In genomic region chr14:100019156-100019882, GRCh38 we compare ENCODE assay signal across 12 cellular contexts. TPM values are rescaled to one million over a fixed set of nuclear protein-coding genes. Genes with fewer than 3 reads are reported as not detected.
DNase-seq lines count a peak whose midpoint lies in the region; ATAC-seq and TF ChIP-seq lines count a peak whose summit lies in the region.
"Had no signal": no experiment of that assay in that cellular context is flagged by ENCODE, and none has a peak within 500 bp of the region (broad histone marks: within the 10 kb centered on the region; RNA-seq: fewer than 3 reads in every experiment).

No MANE protein-coding gene starts in this region.

- POLR2A ChIA-PET in activated CD4-positive, alpha-beta memory T cell treated with anti-CD3 and anti-CD28 coated beads, Interleukin-2, amount 10 ng/mL, durations not matched to agents 7 days and 5 days (lab: Charles Lee), result no interaction called here

- no peaks in the 10 kb centered on the region for H3K4me1 Mint-ChIP-seq in activated CD4-positive, alpha-beta memory T cell treated with anti-CD3 and anti-CD28 coated beads, Interleukin-2, amount 10 ng/mL, durations not matched to agents 7 days and 5 days

- no peak overlapping the region for H3K4me3 Mint-ChIP-seq in activated CD4-positive, alpha-beta memory T cell treated with anti-CD3 and anti-CD28 coated beads, Interleukin-2, amount 10 ng/mL, durations not matched to agents 7 days and 5 days

- H3K36me3 Mint-ChIP-seq in activated CD4-positive, alpha-beta memory T cell treated with anti-CD3 and anti-CD28 coated beads, Interleukin-2, amount 10 ng/mL, durations not matched to agents 7 days and 5 days (ENCODE audit: low read depth), result no peaks in the 10 kb centered on the region

- H3K9me3 Mint-ChIP-seq in activated CD4-positive, alpha-beta memory T cell treated with anti-CD3 and anti-CD28 coated beads, Interleukin-2, amount 10 ng/mL, durations not matched to agents 7 days and 5 days, result no peaks in the 10 kb centered on the region

- CTCF ChIA-PET in activated CD4-positive, alpha-beta memory T cell treated with anti-CD3 and anti-CD28 coated beads, Interleukin-2, amount 10 ng/mL, durations not matched to agents 7 days and 5 days (lab: Charles Lee), result no interaction called here

- no peak for TF ChIP-seq CTCF in NB4 (IDR thresholded peaks at IDR 0.05; ENCODE audit: low read depth, low read length)

- H3K27ac Mint-ChIP-seq in activated CD4-positive, alpha-beta memory T cell treated with anti-CD3 and anti-CD28 coated beads, Interleukin-2, amount 10 ng/mL, durations not matched to agents 7 days and 5 days, result no peak overlapping the region

- no peak for ATAC-seq in GM19452 (IDR thresholded peaks at IDR 0.05; ENCODE audit: unreplicated experiment)
- no peak for ATAC-seq in HG02571 (IDR thresholded peaks at IDR 0.05; ENCODE audit: unreplicated experiment)

- no peak overlapping the region for H3K27ac ChIP-seq in caudate nucleus (ENCODE audit: low read depth, low read length)

- H3K27me3 Mint-ChIP-seq in activated CD4-positive, alpha-beta memory T cell treated with anti-CD3 and anti-CD28 coated beads, Interleukin-2, amount 10 ng/mL, durations not matched to agents 7 days and 5 days, result no peaks in the 10 kb centered on the region

- DNase-seq in NB4 (ENCODE audit: low read depth) (peak; percentile 5), caudate nucleus (lab: John Stamatoyannopoulos, UW) (peak in 39 of 61 donors; percentile 16 to 86 (median 47)), kidney glomerular epithelial cell (lab: John Stamatoyannopoulos, UW) (peak; percentile 4), retina (peak; percentile 84), DMS79 (lab: John Stamatoyannopoulos, UW) (no peak)
- DNase-seq in activated CD4-positive, alpha-beta memory T cell treated with anti-CD3 and anti-CD28 coated beads, Interleukin-2, amount 10 ng/mL, durations not matched to agents 7 days and 5 days, result no peak
- DNase-seq: COR-L47; Karpas-422; stimulated activated CD4-positive, alpha-beta T cell treated with anti-CD3 and anti-CD28 coated beads, Interleukin-15, amount 100 ng/mL, for 24 hours; stimulated activated naive CD4-positive, alpha-beta T cell had no signal

- no peak for TF ChIP-seq POLR2A in NB4 (IDR thresholded peaks at IDR 0.05; ENCODE audit: extremely low read depth, insufficient read length)

- no peak overlapping the region for H3K4me3 ChIP-seq in NB4 (ENCODE audit: low read depth, low read length)

RNA-seq across cellular contexts. Expression of gene EVL, which starts 45.9 kb away (rescaled TPM):
- total RNA-seq in activated CD4-positive, alpha-beta memory T cell treated with anti-CD3 and anti-CD28 coated beads, Interleukin-2, amount 10 ng/mL, durations not matched to agents 7 days and 5 days, result 100 to 1,000 TPM; 771 to 787 TPM

Comparison
In these comparisons a context has a peak if more than half of its experiments do, and no peak if none do; other contexts are left out.
1. DNase-seq: peak in NB4 (single experiment), caudate nucleus (39 of 61), kidney glomerular epithelial cell (single experiment) and retina (single experiment); none in activated CD4-positive, alpha-beta memory T cell treated with anti-CD3 and anti-CD28 coated beads, Interleukin-2, amount 10 ng/mL, durations not matched to agents 7 days and 5 days (single experiment) and DMS79 (single experiment).